In the genomic region with DNA sequence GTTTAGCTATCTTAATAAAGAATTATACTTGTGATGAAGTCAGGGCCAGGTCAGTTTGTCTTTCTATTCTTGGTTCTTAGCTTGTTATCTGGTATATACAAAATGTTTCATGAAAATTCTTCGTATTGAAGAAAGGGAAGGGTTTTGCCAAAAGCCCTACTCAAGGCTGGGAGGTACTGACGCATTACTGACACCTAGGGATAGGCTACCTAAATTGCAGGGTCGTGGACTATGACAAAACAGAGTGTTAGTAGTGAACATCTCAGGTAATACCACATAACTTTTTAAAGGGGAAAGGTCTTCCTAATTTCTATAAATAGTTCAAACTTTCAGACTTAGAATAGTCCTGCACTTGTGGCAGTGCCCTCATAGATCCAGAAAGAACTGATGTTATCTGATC, we compare ENCODE assay signal across 24 cellular contexts.
"Had no signal": no experiment of that assay in that cellular context is flagged by ENCODE, and none has a peak within 500 bp of the region (broad histone marks: within the 10 kb centered on the region; RNA-seq: fewer than 3 reads in every experiment).

No MANE protein-coding gene starts in this region.

- H3K27ac ChIP-seq: brain microvascular endothelial cell, coronary artery, gastroesophageal sphincter, heart right ventricle, stomach, vagina had no signal

- H3K27me3 ChIP-seq: brain microvascular endothelial cell, gastroesophageal sphincter, heart right ventricle, stomach, vagina had no signal

- H3K27ac Mint-ChIP-seq: activated CD4-positive, alpha-beta T cell treated with anti-CD3 and anti-CD28 coated beads, Interleukin-2, amount 10 ng/mL, durations not matched to agents 7 days and 5 days; nephron progenitor cell; stimulated activated effector memory CD8-positive, alpha-beta T cell treated with anti-CD3 and anti-CD28 coated beads, Interleukin-12 subunit alpha, Interleukin-12 subunit beta, amount 100 ng/mL, for 72 hours had no signal

- DNase-seq: activated CD4-positive, alpha-beta T cell treated with anti-CD3 and anti-CD28 coated beads, Interleukin-2, amount 10 ng/mL, durations not matched to agents 7 days and 5 days; activated CD8-positive, alpha-beta memory T cell treated with anti-CD3 and anti-CD28 coated beads, Interleukin-2, amount 50 U/mL, for 4 hours; activated effector memory CD4-positive, alpha-beta T cell treated with Interleukin-2 at 50 U/mL for 16 hours; activated naive CD4-positive, alpha-beta T cell treated with anti-CD3 and anti-CD28 coated beads, Interleukin-2, amount 50 U/mL, for 16 hours; activated T-cell treated with anti-CD3 and anti-CD28 coated beads, Interleukin-2, amount 50 U/mL, for 48 hours; aorta; brain microvascular endothelial cell; effector CD4-positive, alpha-beta T cell; heart right ventricle; nephron progenitor cell; nucleus accumbens; stimulated activated CD4-positive, alpha-beta T cell treated with anti-CD3 and anti-CD28 coated beads, Interleukin-4, amount 100 ng/mL, for 24 hours; stomach; T-helper 9 cell; trophoblast cell had no signal

- H3K9me3 ChIP-seq: vagina had no signal

- H3K36me3 ChIP-seq: brain microvascular endothelial cell, gastroesophageal sphincter, heart right ventricle, stomach, vagina had no signal

- H3K36me3 Mint-ChIP-seq: stimulated activated effector memory CD8-positive, alpha-beta T cell treated with anti-CD3 and anti-CD28 coated beads, Interleukin-12 subunit alpha, Interleukin-12 subunit beta, amount 100 ng/mL, for 72 hours had no signal

- H3K4me3 Mint-ChIP-seq: activated CD4-positive, alpha-beta T cell treated with anti-CD3 and anti-CD28 coated beads, Interleukin-2, amount 10 ng/mL, durations not matched to agents 7 days and 5 days; central memory CD8-positive, alpha-beta T cell; nephron progenitor cell; stimulated activated effector memory CD8-positive, alpha-beta T cell treated with anti-CD3 and anti-CD28 coated beads, Interleukin-12 subunit alpha, Interleukin-12 subunit beta, amount 100 ng/mL, for 72 hours had no signal

- H3K4me3 ChIP-seq: coronary artery, gastroesophageal sphincter, heart right ventricle, smooth muscle cell, stomach, vagina had no signal

- ATAC-seq: activated CD4-positive, CD25-positive, alpha-beta regulatory T cell treated with anti-CD3 and anti-CD28 coated beads, Interleukin-2, amount 50 U/mL, for 24 hours; esophagus mucosa; gastroesophageal sphincter; heart right ventricle; sciatic nerve; stimulated activated effector memory CD8-positive, alpha-beta T cell treated with anti-CD3 and anti-CD28 coated beads, Interleukin-12 subunit alpha, Interleukin-12 subunit beta, amount 100 ng/mL, for 72 hours had no signal

- H3K4me1 ChIP-seq: stomach, vagina had no signal

- H3K4me1 Mint-ChIP-seq: central memory CD8-positive, alpha-beta T cell; nephron progenitor cell; stimulated activated effector memory CD8-positive, alpha-beta T cell treated with anti-CD3 and anti-CD28 coated beads, Interleukin-12 subunit alpha, Interleukin-12 subunit beta, amount 100 ng/mL, for 72 hours had no signal
